In the genomic region with DNA sequence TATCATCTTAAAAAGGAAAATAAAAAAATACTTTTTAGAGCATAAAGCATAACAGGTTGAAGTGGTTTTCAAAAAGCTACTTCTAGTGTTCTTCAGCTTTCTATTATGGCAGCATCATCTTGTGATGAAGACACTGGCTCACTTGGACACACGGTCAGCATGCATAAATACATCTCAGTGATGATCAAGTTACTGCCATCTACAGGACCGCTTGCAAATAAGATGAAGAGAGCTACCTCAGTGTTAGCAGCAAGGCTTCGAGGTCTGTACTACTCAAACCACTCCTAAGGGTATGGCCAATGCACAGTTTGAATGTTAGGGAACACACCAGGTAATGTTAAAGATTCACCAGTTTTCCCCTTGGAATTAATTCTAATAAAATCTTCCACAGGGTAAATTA, we compare ENCODE assay signal across 16 cellular contexts. TPM values are rescaled to one million over a fixed set of nuclear protein-coding genes. Genes with fewer than 3 reads are reported as not detected.
DNase-seq lines count a peak whose midpoint lies in the region; ATAC-seq, FAIRE-seq and TF ChIP-seq lines count a peak whose summit lies in the region.
"Had no signal": no experiment of that assay in that cellular context is flagged by ENCODE, and none has a peak within 500 bp of the region (broad histone marks: within the 10 kb centered on the region; RNA-seq: fewer than 3 reads in every experiment).

No MANE protein-coding gene starts in this region.

- no peak for FAIRE-seq in GM12878 (lab: Jason Lieb, UNC)
- FAIRE-seq: endometrium had no signal

- TF ChIP-seq POLR2A in NB4 (IDR thresholded peaks at IDR 0.05; ENCODE audit: extremely low read depth, insufficient read length): no peak
- no peak for TF ChIP-seq POLR2A in GM12878 (IDR thresholded peaks at IDR 0.05; ENCODE audit: low read depth, low read length)

- no peak for TF ChIP-seq RAD21 in GM12878 (IDR thresholded peaks at IDR 0.05; ENCODE audit: insufficient read depth, low read depth, low read length)

- WGBS in GM12878 (ENCODE audit: insufficient coverage, insufficient replicate concordance, low lambda C conversion rate, missing lambda C conversion rate): 88% methylated on average over 3 of the region's 3 CpGs

- POLR2A ChIA-PET in GM12878 (lab: Charles Lee): no interaction called here

- H3K27ac ChIP-seq in GM12878 (ENCODE audit: control insufficient read depth, insufficient read depth) (no peak overlapping the region), osteoblast (ENCODE audit: low read depth, low read length) (no peak overlapping the region)
- H3K27ac ChIP-seq: upper lobe of left lung had no signal

- H3K27me3 ChIP-seq in GM12878 (replicated peaks in 1 of 2; ENCODE audit: control insufficient read depth in 2 of 2, insufficient read depth in 2 of 2, low read length in 1 of 2) (no peaks in the 10 kb centered on the region), osteoblast (ENCODE audit: insufficient read depth, low read length) (no peaks in the 10 kb centered on the region)
- H3K27me3 ChIP-seq: upper lobe of left lung had no signal

- H3K36me3 ChIP-seq in GM12878 (ENCODE audit: control insufficient read depth in 2 of 2, insufficient read depth in 2 of 2, low read length in 1 of 2) (no peaks in the 10 kb centered on the region), osteoblast (ENCODE audit: insufficient read depth, low read length) (no peaks in the 10 kb centered on the region)

- DNase-seq in SIG-M5 treated with dmso at 0.1 percent for 504 hours (lab: John Stamatoyannopoulos, UW; ENCODE audit: unreplicated experiment) (peak; percentile 22), SIG-M5 (lab: John Stamatoyannopoulos, UW) (no peak), NB4 (ENCODE audit: low read depth) (peak; percentile 5), GM12878 (ENCODE audit: low read depth, low spot score) (no peak), osteoblast (ENCODE audit: insufficient read length, low spot score, missing footprints) (no peak), NCI-H2029 (lab: John Stamatoyannopoulos, UW) (no peak)
- DNase-seq: activated CD8-positive, alpha-beta memory T cell treated with anti-CD3 and anti-CD28 coated beads for 24 hours; kidney glomerular epithelial cell; MM.1S; NCI-H226; Right ventricle myocardium superior; stimulated activated CD8-positive, alpha-beta memory T cell treated with anti-CD3 and anti-CD28 coated beads, Interleukin-4, amount 100 ng/mL, for 48 hours; upper lobe of left lung had no signal

- no peaks in the 10 kb centered on the region for H3K9me3 ChIP-seq in GM12878 (replicated peaks; ENCODE audit: control insufficient read depth, insufficient read depth, low read length)
- no peaks in the 10 kb centered on the region for H3K9me3 ChIP-seq in osteoblast (ENCODE audit: low read depth, low read length)
- H3K9me3 ChIP-seq: upper lobe of left lung had no signal

- TF ChIP-seq EP300 in GM12878 (IDR thresholded peaks at IDR 0.05; ENCODE audit: borderline replicate concordance in 1 of 2, control insufficient read depth in 1 of 2, low read depth in 2 of 2, low read length in 2 of 2): no peak

- BruUV-seq in GM12878 (replicated peaks; lab: Mats Ljungman, UMichigan): no TSS peak

- H3K4me3 ChIP-seq in NB4 (ENCODE audit: low read depth, low read length) (no peak overlapping the region), GM12878 (no peak overlapping the region), osteoblast (ENCODE audit: insufficient read depth, low read length) (no peak overlapping the region)
- H3K4me3 ChIP-seq: upper lobe of left lung had no signal

- no peak overlapping the region for H3K4me2 ChIP-seq in GM12878 (ENCODE audit: control insufficient read depth, insufficient read depth)
- H3K4me2 ChIP-seq in osteoblast (ENCODE audit: insufficient read depth, low read length): no peak overlapping the region

- TF ChIP-seq CTCF in NB4 (IDR thresholded peaks at IDR 0.05; ENCODE audit: low read depth, low read length) (no peak), GM12878 (IDR thresholded peaks at IDR 0.05 in 2 of 3, conservative IDR thresholded peaks at IDR 0.05 in 1 of 3; ENCODE audit: control insufficient read depth in 2 of 3, extremely low read depth in 1 of 3, insufficient read depth in 1 of 3, low read depth in 3 of 3, low read length in 3 of 3) (no peak), osteoblast (IDR thresholded peaks at IDR 0.05; ENCODE audit: extremely low read depth, low read depth, low read length) (peak; percentile 13)

- no peaks in the 10 kb centered on the region for H3K79me2 ChIP-seq in GM12878 (ENCODE audit: control insufficient read depth, insufficient read depth, low read length)
- H3K79me2 ChIP-seq in osteoblast (ENCODE audit: insufficient read depth, low read length): no peaks in the 10 kb centered on the region

- intact Hi-C loops in GM12878 (cut with micrococcal nuclease; ENCODE audit: unreplicated experiment): no loop called here

- CTCF ChIA-PET in GM12878 (lab: Yijun Ruan, JAX): interaction anchor here (1.3 to 3.9 kb wide), 2 partner anchors 12 to 255 kb away, joined by 3 to 29 read pairs; no protein-coding TSS in a partner anchor

- H2AFZ ChIP-seq in GM12878 (ENCODE audit: control insufficient read depth, low read depth, low read length) (no peak overlapping the region), osteoblast (ENCODE audit: low read length) (no peak overlapping the region)

- RAD21 ChIA-PET in GM12878 (lab: Charles Lee; ENCODE audit: unreplicated experiment): no interaction called here

- no peak overlapping the region for H3K9ac ChIP-seq in GM12878 (ENCODE audit: control insufficient read depth, insufficient read depth, low read length)

- ATAC-seq in GM12878: peak; percentile 70
- no peak for ATAC-seq in GM18502 (IDR thresholded peaks at IDR 0.05; ENCODE audit: poor library complexity, unreplicated experiment)
- no peak for ATAC-seq in GM21529 (IDR thresholded peaks at IDR 0.05; ENCODE audit: unreplicated experiment)

- H4K20me1 ChIP-seq in GM12878 (ENCODE audit: control insufficient read depth, insufficient read depth) (no peaks in the 10 kb centered on the region), osteoblast (ENCODE audit: insufficient read depth, low read length) (no peaks in the 10 kb centered on the region)

- no peaks in the 10 kb centered on the region for H3K4me1 ChIP-seq in GM12878 (ENCODE audit: control insufficient read depth, insufficient read depth, low read length)
- no peaks in the 10 kb centered on the region for H3K4me1 ChIP-seq in osteoblast (ENCODE audit: insufficient read depth, low read length)
- H3K4me1 ChIP-seq: upper lobe of left lung had no signal

- SMC1A ChIA-PET in GM12878 (lab: Charles Lee; ENCODE audit: uncharacterized antibody, unreplicated experiment): no interaction called here

- in situ Hi-C loops in GM12878 (cut with MboI): no loop called here

TF ChIP-seq in GM12878, 131 proteins besides CTCF, POLR2A, EP300 and RAD21 (continues in another document):
- TF ChIP-seq, protein P1, sequence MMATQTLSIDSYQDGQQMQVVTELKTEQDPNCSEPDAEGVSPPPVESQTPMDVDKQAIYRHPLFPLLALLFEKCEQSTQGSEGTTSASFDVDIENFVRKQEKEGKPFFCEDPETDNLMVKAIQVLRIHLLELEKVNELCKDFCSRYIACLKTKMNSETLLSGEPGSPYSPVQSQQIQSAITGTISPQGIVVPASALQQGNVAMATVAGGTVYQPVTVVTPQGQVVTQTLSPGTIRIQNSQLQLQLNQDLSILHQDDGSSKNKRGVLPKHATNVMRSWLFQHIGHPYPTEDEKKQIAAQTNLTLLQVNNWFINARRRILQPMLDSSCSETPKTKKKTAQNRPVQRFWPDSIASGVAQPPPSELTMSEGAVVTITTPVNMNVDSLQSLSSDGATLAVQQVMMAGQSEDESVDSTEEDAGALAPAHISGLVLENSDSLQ (IDR thresholded peaks at IDR 0.05): no peak
- TF ChIP-seq IKZF1 (conservative IDR thresholded peaks at IDR 0.05) (no peak), KAT2A (conservative IDR thresholded peaks at IDR 0.05; ENCODE audit: control insufficient read depth, low read depth, low read length) (no peak), ZNF622 (IDR thresholded peaks at IDR 0.05) (no peak)

RNA-seq across cellular contexts. Expression of gene GALC, which starts 58.8 kb away (rescaled TPM):
- total RNA-seq in GM12878 (2013; cell fraction: nucleolus; rRNA removed): 63.0 and 73.0 TPM in 2 replicates
- total RNA-seq in GM12878 (2014; rRNA removed) (4.8 and 6.1 TPM in 2 replicates), GM12878 (2014; rRNA removed; fragmentation: Illumina TruSeq; extraction: Trizol) (4.5 and 4.9 TPM in 2 replicates), GM12878 (2021) (4.1 and 7.5 TPM in 2 replicates), osteoblast (17.0 and 23.6 TPM in 2 replicates)
- 3.1 TPM for polyA plus RNA-seq in GM12878 (2011; ENCODE audit: low read depth)
- polyA plus RNA-seq in GM12878 (2011; rRNA removed) (14.0 and 19.2 TPM in 2 replicates), GM12878 (2014; fragmentation: Illumina TruSeq; extraction: Trizol) (3.9 and 7.0 TPM in 2 replicates), GM12878 (2014; fragmentation: Nextera tagmentation; extraction: Ambion mirVana) (1 to 10 TPM; 1.3 to 1.9 TPM), GM12878 (2014; rRNA removed) (2.8 and 4.7 TPM in 2 replicates), GM12878 (2016; fragmentation: Nextera tagmentation; extraction: Ambion mirVana) (1 to 10 TPM; 4.6 to 5.0 TPM)
- polyA plus RNA-seq in GM12878 (2011; cell fraction: cytosol; rRNA removed): 6.2 and 7.0 TPM in 2 replicates
- polyA plus RNA-seq in GM12878 (2011; cell fraction: nucleus; rRNA removed): 14.6 and 15.2 TPM in 2 replicates
- polyA plus RNA-seq in GM12878 (2012): 3.8 TPM in 2 replicates
- polyA minus RNA-seq in GM12878 (2011; rRNA and poly(A)+ RNA removed): 12.7 and 13.4 TPM in 2 replicates
- 5.3 and 8.3 TPM in 2 replicates for polyA minus RNA-seq in GM12878 (2011; cell fraction: cytosol; rRNA and poly(A)+ RNA removed)
- 16.3 and 18.2 TPM in 2 replicates for polyA minus RNA-seq in GM12878 (2011; cell fraction: nucleus; rRNA and poly(A)+ RNA removed)

Comparison
In these comparisons a context has a peak if more than half of its experiments do, and no peak if none do; other contexts are left out.
1. DNase-seq: peak in SIG-M5 treated with dmso at 0.1 percent for 504 hours (single experiment) and NB4 (single experiment); none in SIG-M5 (single experiment), GM12878 (single experiment), osteoblast (single experiment) and NCI-H2029 (single experiment).